ENCODE assay signal across 1 cellular context in the genomic region with DNA sequence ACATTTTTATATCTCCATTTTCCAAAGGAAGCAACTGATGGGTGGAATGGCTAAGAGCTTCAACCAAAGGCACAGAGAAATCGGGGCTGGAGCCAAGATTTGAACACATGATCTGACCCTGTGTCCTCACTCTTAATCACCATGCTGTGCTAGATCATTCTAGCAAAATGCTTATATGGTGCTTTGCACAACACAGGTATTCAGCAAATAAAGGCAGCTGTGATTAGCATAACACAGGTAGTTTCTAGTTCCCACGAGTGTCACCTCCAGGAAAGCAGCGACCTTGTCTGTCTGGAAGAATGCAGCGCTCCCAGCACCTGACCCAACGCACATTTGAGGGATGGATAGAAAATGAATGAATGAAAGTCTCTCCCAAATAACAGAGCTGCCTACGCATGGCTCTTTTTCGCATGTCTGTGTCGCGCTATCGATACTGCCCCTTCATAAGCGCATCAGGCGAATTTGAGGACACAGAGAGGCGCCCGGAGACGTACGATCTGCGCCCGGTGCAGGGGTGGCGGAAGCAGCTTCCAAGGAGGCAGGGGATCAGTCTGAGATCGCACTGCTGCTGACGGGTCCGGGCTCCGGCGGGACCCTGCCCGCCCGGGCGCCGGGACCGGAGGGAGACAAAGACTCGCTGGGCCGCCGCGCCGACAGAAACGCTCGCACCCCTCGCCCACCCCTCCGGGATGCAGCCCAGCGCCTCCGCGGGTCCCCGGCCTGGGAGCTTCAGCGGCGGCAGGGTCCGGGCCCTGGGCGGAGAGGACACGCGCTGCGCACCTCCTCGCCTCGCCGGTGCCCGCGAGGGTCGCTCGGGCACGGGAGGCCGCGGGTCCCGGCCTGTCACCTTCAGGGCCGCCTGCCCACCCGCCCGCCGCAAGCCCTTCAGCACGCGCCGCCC.
TF ChIP-seq lines count a peak whose summit lies in the region.

No MANE protein-coding gene starts in this region.

TF ChIP-seq in IMR-90, 13 proteins besides CTCF, POLR2A, EP300 and RAD21 (continued from another document):
- TF ChIP-seq, protein P1, sequence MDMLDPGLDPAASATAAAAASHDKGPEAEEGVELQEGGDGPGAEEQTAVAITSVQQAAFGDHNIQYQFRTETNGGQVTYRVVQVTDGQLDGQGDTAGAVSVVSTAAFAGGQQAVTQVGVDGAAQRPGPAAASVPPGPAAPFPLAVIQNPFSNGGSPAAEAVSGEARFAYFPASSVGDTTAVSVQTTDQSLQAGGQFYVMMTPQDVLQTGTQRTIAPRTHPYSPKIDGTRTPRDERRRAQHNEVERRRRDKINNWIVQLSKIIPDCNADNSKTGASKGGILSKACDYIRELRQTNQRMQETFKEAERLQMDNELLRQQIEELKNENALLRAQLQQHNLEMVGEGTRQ (IDR thresholded peaks at IDR 0.05; ENCODE audit: low read depth, low read length) = peak; percentile 29; the same call in 1 of the 2 replicates
